18 cellular contexts compared by ENCODE assay signal in the genomic region with DNA sequence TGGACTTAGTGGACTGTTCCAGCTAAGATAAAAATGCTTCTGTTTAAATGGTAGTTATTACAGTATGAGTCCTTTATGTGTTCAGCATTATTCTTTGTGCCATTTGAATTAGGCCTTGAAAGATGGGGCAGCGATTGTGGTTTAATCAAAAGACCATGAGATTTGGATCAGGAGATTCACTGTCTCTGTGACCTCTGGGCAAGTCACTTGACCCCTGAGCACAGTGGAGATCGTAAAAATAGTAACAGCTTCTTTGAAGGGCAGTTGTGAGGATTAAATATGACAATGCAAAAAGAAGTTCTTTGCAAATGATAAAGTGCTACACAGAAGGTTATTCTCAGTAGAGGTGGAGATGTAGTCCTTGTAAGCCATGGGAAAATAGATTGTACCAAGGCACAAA. TPM values are rescaled to one million over a fixed set of nuclear protein-coding genes. Genes with fewer than 3 reads are reported as not detected.
DNase-seq lines count a peak whose midpoint lies in the region; ATAC-seq and TF ChIP-seq lines count a peak whose summit lies in the region.
"Had no signal": no experiment of that assay in that cellular context is flagged by ENCODE, and none has a peak within 500 bp of the region (broad histone marks: within the 10 kb centered on the region; RNA-seq: fewer than 3 reads in every experiment).

No MANE protein-coding gene starts in this region.

- peak overlapping the region; percentile 87 for H3K27ac ChIP-seq in KOPT-K1 (ENCODE audit: low read depth, low read length, poor library complexity, severe bottlenecking)
- H3K27ac ChIP-seq: body of pancreas, colonic mucosa, hepatocyte, SJSA1 had no signal

- H3K9me3 ChIP-seq in KOPT-K1 (ENCODE audit: insufficient read depth, low read length, poor library complexity, severe bottlenecking) = no peaks in the 10 kb centered on the region
- H3K9me3 ChIP-seq: body of pancreas, colonic mucosa, SJSA1 had no signal

- H3K9me3 Mint-ChIP-seq in activated CD4-positive, alpha-beta T cell treated with anti-CD3 and anti-CD28 coated beads, Interleukin-2, amount 10 ng/mL, durations not matched to agents 24 days and 14 days = no peaks in the 10 kb centered on the region
- peaks cover 14% of the 10 kb centered on the region for H3K9me3 Mint-ChIP-seq in activated naive CD8-positive, alpha-beta T cell treated with anti-CD3 and anti-CD28 coated beads for 36 hours
- H3K9me3 Mint-ChIP-seq in neural crest cell = peaks cover 13% of the 10 kb centered on the region

- TF ChIP-seq CTCF in neural crest cell (conservative IDR thresholded peaks at IDR 0.05) = no peak

- no peaks in the 10 kb centered on the region for H3K27me3 Mint-ChIP-seq in activated CD4-positive, alpha-beta T cell treated with anti-CD3 and anti-CD28 coated beads, Interleukin-2, amount 10 ng/mL, durations not matched to agents 24 days and 14 days
- H3K27me3 Mint-ChIP-seq in activated naive CD8-positive, alpha-beta T cell treated with anti-CD3 and anti-CD28 coated beads for 36 hours = no peaks in the 10 kb centered on the region
- no peaks in the 10 kb centered on the region for H3K27me3 Mint-ChIP-seq in neural crest cell (ENCODE audit: low read depth)

- H3K4me3 Mint-ChIP-seq in activated CD4-positive, alpha-beta T cell treated with anti-CD3 and anti-CD28 coated beads, Interleukin-2, amount 10 ng/mL, durations not matched to agents 24 days and 14 days = no peak overlapping the region
- no peak overlapping the region for H3K4me3 Mint-ChIP-seq in activated naive CD8-positive, alpha-beta T cell treated with anti-CD3 and anti-CD28 coated beads for 36 hours
- H3K4me3 Mint-ChIP-seq in neural crest cell = no peak overlapping the region

- peaks cover 77% of the 10 kb centered on the region for H3K36me3 Mint-ChIP-seq in activated CD4-positive, alpha-beta T cell treated with anti-CD3 and anti-CD28 coated beads, Interleukin-2, amount 10 ng/mL, durations not matched to agents 24 days and 14 days (ENCODE audit: low read depth)
- H3K36me3 Mint-ChIP-seq in activated naive CD8-positive, alpha-beta T cell treated with anti-CD3 and anti-CD28 coated beads for 36 hours = peaks cover 79% of the 10 kb centered on the region
- H3K36me3 Mint-ChIP-seq in neural crest cell (ENCODE audit: low read depth) = peaks cover 47% of the 10 kb centered on the region

- ATAC-seq in GM19463 (IDR thresholded peaks at IDR 0.05; ENCODE audit: unreplicated experiment) = no peak
- no peak for ATAC-seq in GM18498 (IDR thresholded peaks at IDR 0.05; ENCODE audit: unreplicated experiment)
- ATAC-seq: body of pancreas had no signal

- peaks cover 82% of the 10 kb centered on the region for H3K36me3 ChIP-seq in KOPT-K1 (ENCODE audit: insufficient read depth, low read length)
- H3K36me3 ChIP-seq: colonic mucosa had no signal

- peaks cover 40% of the 10 kb centered on the region for H3K4me1 Mint-ChIP-seq in activated CD4-positive, alpha-beta T cell treated with anti-CD3 and anti-CD28 coated beads, Interleukin-2, amount 10 ng/mL, durations not matched to agents 24 days and 14 days
- H3K4me1 Mint-ChIP-seq in activated naive CD8-positive, alpha-beta T cell treated with anti-CD3 and anti-CD28 coated beads for 36 hours = peaks cover 40% of the 10 kb centered on the region
- peaks cover 9% of the 10 kb centered on the region for H3K4me1 Mint-ChIP-seq in neural crest cell

- no peak for DNase-seq in activated CD4-positive, alpha-beta T cell treated with anti-CD3 and anti-CD28 coated beads, Interleukin-2, amount 10 ng/mL, durations not matched to agents 24 days and 14 days
- DNase-seq in activated CD4-positive, alpha-beta T cell treated with anti-CD3 and anti-CD28 coated beads, Interleukin-2, amount 50 U/mL, for 4 hours = no peak
- DNase-seq in activated naive CD8-positive, alpha-beta T cell treated with anti-CD3 and anti-CD28 coated beads for 36 hours = no peak
- DNase-seq in neural crest cell (ENCODE audit: low read depth, low spot score) (no peak), AML-193 (lab: John Stamatoyannopoulos, UW) (no peak)
- DNase-seq: activated effector memory CD4-positive, alpha-beta T cell treated with anti-CD3 and anti-CD28 coated beads, Interleukin-2, amount 50 U/mL, for 16 hours; body of pancreas; C1 segment of cervical spinal cord; colonic mucosa; mammary epithelial cell; NCI-H1417; NCI-H526 treated with DMSO at 0.1 percent for 48 hours had no signal

- peak overlapping the region; percentile 71 for H3K27ac Mint-ChIP-seq in activated CD4-positive, alpha-beta T cell treated with anti-CD3 and anti-CD28 coated beads, Interleukin-2, amount 10 ng/mL, durations not matched to agents 24 days and 14 days
- peak overlapping the region; percentile 87 for H3K27ac Mint-ChIP-seq in activated naive CD8-positive, alpha-beta T cell treated with anti-CD3 and anti-CD28 coated beads for 36 hours
- H3K27ac Mint-ChIP-seq in neural crest cell (ENCODE audit: unreplicated experiment) = peak overlapping the region; percentile 43

- intact Hi-C loops in activated CD4-positive, alpha-beta T cell treated with anti-CD3 and anti-CD28 coated beads, Interleukin-2, amount 10 ng/mL, durations not matched to agents 24 days and 14 days (cut with micrococcal nuclease) = no loop called here

RNA-seq across cellular contexts. Expression of gene CXCR3, which starts 10.8 kb away (rescaled TPM):
- 34.5 and 35.2 TPM in 2 replicates for total RNA-seq in activated CD4-positive, alpha-beta T cell treated with anti-CD3 and anti-CD28 coated beads, Interleukin-2, amount 10 ng/mL, durations not matched to agents 24 days and 14 days
- total RNA-seq in activated naive CD8-positive, alpha-beta T cell treated with anti-CD3 and anti-CD28 coated beads for 36 hours = 10 to 100 TPM; 58.5 to 58.6 TPM
- not detected in 2 replicates for total RNA-seq in neural crest cell
- total RNA-seq: endothelial cell of umbilical vein, hepatocyte, mammary epithelial cell, SJSA1 had no signal

RNA-seq across cellular contexts. Expression of gene GCNA, which starts 29.3 kb away (rescaled TPM):
- 3.3 and 4.5 TPM in 2 replicates for total RNA-seq in activated CD4-positive, alpha-beta T cell treated with anti-CD3 and anti-CD28 coated beads, Interleukin-2, amount 10 ng/mL, durations not matched to agents 24 days and 14 days
- 1 to 10 TPM; 1.6 to 3.1 TPM for total RNA-seq in activated naive CD8-positive, alpha-beta T cell treated with anti-CD3 and anti-CD28 coated beads for 36 hours
- 2.0 and 2.3 TPM in 2 replicates for total RNA-seq in neural crest cell

Comparison
In these comparisons a context has a peak if more than half of its experiments do, and no peak if none do; other contexts are left out.
1. RNA of gene CXCR3, which starts 10.8 kb away (total RNA-seq): 58.5 to 58.6 TPM in activated naive CD8-positive, alpha-beta T cell treated with anti-CD3 and anti-CD28 coated beads for 36 hours and 34.5 to 35.2 TPM in activated CD4-positive, alpha-beta T cell treated with anti-CD3 and anti-CD28 coated beads, Interleukin-2, amount 10 ng/mL, durations not matched to agents 24 days and 14 days; not detected in neural crest cell; every median in the first group is over 10 times any median in the second.
2. Peak in every context shown above with its lines, with median percentiles within 50 percentile points of each other: H3K27ac Mint-ChIP-seq.